3 cellular contexts compared by ENCODE assay signal in genomic region chr1:67721650-67722291, GRCh38.
TF ChIP-seq lines count a peak whose summit lies in the region.

No MANE protein-coding gene starts in this region.

TF ChIP-seq in SK-N-SH, 30 proteins besides CTCF, POLR2A, EP300 and RAD21:
- TF ChIP-seq GABPA (IDR thresholded peaks at IDR 0.05; ENCODE audit: low read depth) (no peak), REST (IDR thresholded peaks at IDR 0.05; ENCODE audit: low read depth, low read length) (no peak), RFX5 (IDR thresholded peaks at IDR 0.05; ENCODE audit: low read length) (no peak), MXI1 (IDR thresholded peaks at IDR 0.05; ENCODE audit: low read depth, low read length) (no peak), TAF1 (IDR thresholded peaks at IDR 0.05; ENCODE audit: borderline replicate concordance, low read depth, low read length) (no peak)

TF ChIP-seq in SK-N-SH treated with all-trans-retinoic acid at 6 μM for 48 hours, 23 proteins besides CTCF, POLR2A, EP300 and RAD21:
- no peak for TF ChIP-seq ZNF565 (CRISPR knock-in tag; conservative IDR thresholded peaks at IDR 0.05; ENCODE audit: low read depth)
- TF ChIP-seq GLIS3 (CRISPR knock-in tag; IDR thresholded peaks at IDR 0.05), result no peak
- TF ChIP-seq ZFP3 (CRISPR knock-in tag; IDR thresholded peaks at IDR 0.05), result no peak
- no peak for TF ChIP-seq ZFP30 (CRISPR knock-in tag; IDR thresholded peaks at IDR 0.05)
- no peak for TF ChIP-seq CSRNP3 (CRISPR knock-in tag; IDR thresholded peaks at IDR 0.05)
- TF ChIP-seq OSR1 (CRISPR knock-in tag; IDR thresholded peaks at IDR 0.05), result no peak
- no peak for TF ChIP-seq POU6F1 (CRISPR knock-in tag; IDR thresholded peaks at IDR 0.05; ENCODE audit: borderline replicate concordance, low read depth)
- no peak for TF ChIP-seq TCF4 (CRISPR knock-in tag; IDR thresholded peaks at IDR 0.05; ENCODE audit: borderline replicate concordance)
- TF ChIP-seq PPARA (CRISPR knock-in tag; IDR thresholded peaks at IDR 0.05; ENCODE audit: borderline replicate concordance), result no peak
- TF ChIP-seq SNAI2 (CRISPR knock-in tag; IDR thresholded peaks at IDR 0.05), result no peak
- TF ChIP-seq TOX (CRISPR knock-in tag; IDR thresholded peaks at IDR 0.05; ENCODE audit: borderline replicate concordance), result no peak
- no peak for TF ChIP-seq ZNF8 (CRISPR knock-in tag; IDR thresholded peaks at IDR 0.05)
- no peak for TF ChIP-seq ZC3H10 (CRISPR knock-in tag; IDR thresholded peaks at IDR 0.05)

TF ChIP-seq in endothelial cell of umbilical vein, 7 proteins besides CTCF, POLR2A, EP300 and RAD21:
- TF ChIP-seq MYC (IDR thresholded peaks at IDR 0.05; ENCODE audit: low read depth, low read length), result no peak
- TF ChIP-seq POLR2AphosphoS5 (IDR thresholded peaks at IDR 0.05; ENCODE audit: insufficient read depth, low read depth, low read length), result no peak
- no peak for TF ChIP-seq JUN (IDR thresholded peaks at IDR 0.05; ENCODE audit: borderline replicate concordance, insufficient read depth, insufficient read length, low read depth)
- TF ChIP-seq EZH2 (IDR thresholded peaks at IDR 0.05; ENCODE audit: borderline replicate concordance, low read depth, low read length, severe bottlenecking), result no peak
- no peak for TF ChIP-seq GATA2 (IDR thresholded peaks at IDR 0.05; ENCODE audit: insufficient read depth, insufficient read length, low read depth, low read length)
- TF ChIP-seq FOS (IDR thresholded peaks at IDR 0.05; ENCODE audit: borderline replicate concordance, insufficient read depth, low read length), result no peak
- no peak for TF ChIP-seq MAX (IDR thresholded peaks at IDR 0.05; ENCODE audit: insufficient read depth, insufficient read length)
TF ChIP-seq in endothelial cell of umbilical vein: peak in this region for 0.
